Comparison of ENCODE assay signal across 16 cellular contexts in the genomic region with DNA sequence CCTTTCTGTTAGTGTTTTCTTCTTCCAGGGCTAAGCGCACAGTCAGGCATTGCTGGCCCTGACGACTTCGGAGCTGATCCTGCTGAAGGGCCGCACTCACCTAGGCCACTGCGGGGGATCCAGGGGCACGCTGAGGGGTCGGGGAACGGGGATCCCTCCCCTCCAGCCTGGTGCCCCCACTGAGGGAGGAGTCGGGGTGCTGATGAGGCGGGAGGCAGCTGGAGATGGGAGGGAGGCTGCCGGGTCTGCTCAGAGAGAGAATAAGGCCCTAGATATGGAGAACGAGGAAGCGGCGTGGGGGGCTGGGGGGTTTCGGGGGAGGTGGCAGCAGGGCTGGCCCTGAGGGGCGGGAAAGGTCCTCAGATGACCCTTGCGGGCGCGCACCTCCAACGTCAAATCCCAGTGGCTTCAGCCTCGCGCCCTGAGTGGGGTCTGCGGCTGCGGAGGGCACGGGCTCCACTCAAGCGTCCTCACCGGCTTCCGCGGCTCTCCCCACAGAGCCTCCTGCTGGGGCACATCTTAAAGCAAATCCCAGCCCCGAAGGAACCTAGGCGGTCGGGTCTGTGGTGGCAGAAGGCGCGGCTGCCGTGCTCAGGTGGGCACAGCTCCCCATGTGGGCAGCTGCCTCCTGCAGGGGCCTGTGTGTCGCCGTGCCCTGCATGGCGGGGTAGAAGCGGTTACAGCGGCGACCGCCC. TPM values are rescaled to one million over a fixed set of nuclear protein-coding genes. Genes with fewer than 3 reads are reported as not detected.
A peak's percentile ranks its signal among the peaks of the same experiment; 100 is the strongest.
DNase-seq lines count a peak whose midpoint lies in the region; ATAC-seq and TF ChIP-seq lines count a peak whose summit lies in the region.
"Had no signal": no experiment of that assay in that cellular context is flagged by ENCODE, and none has a peak within 500 bp of the region (broad histone marks: within the 10 kb centered on the region; RNA-seq: fewer than 3 reads in every experiment).

No MANE protein-coding gene starts in this region.

- TF ChIP-seq CTCF in OCI-LY1 (IDR thresholded peaks at IDR 0.05; ENCODE audit: low read length) (no peak), ascending aorta (IDR thresholded peaks at IDR 0.05) (no peak)

- H3K27ac ChIP-seq in BLaER1 (no peak overlapping the region), OCI-LY1 (ENCODE audit: low read depth, low read length, poor library complexity, severe bottlenecking) (peak overlapping the region; percentile 68), neuronal stem cell (replicated peaks; ENCODE audit: low read length) (no peak overlapping the region), ascending aorta (no peak overlapping the region)
- H3K27ac ChIP-seq: epithelial cell of prostate, RWPE1 had no signal

- H3K27ac Mint-ChIP-seq in activated T-helper 2 cell treated with anti-CD3 and anti-CD28 coated beads, Interferon-gamma antibody, Interleukin-2, Interleukin-4, amounts not matched to agents 10 μg/mL and 5 μg/mL and 100 μg/mL, durations not matched to agents 14 hours and 24 hours and 36 hours = no peak overlapping the region
- H3K27ac Mint-ChIP-seq: activated T-helper 1 cell treated with anti-CD3 and anti-CD28 coated beads, Interleukin-12 subunit alpha, Interleukin-12 subunit beta, Interleukin-2, Interleukin-4 antibody, amounts not matched to agents 30 ng/mL and 10 ng/mL and 1 ng/mL, durations not matched to agents 14 hours and 24 hours and 36 hours had no signal

- H3K4me2 ChIP-seq in BLaER1 = peak overlapping the region; percentile 76
- peak overlapping the region; percentile 8; the same call in 1 of the 2 replicates for H3K4me2 ChIP-seq in OCI-LY1 (ENCODE audit: low read length)
- H3K4me2 ChIP-seq in neuronal stem cell (ENCODE audit: insufficient read depth, low read length, poor library complexity, severe bottlenecking) = no peak overlapping the region

- H3K14ac ChIP-seq in neuronal stem cell (ENCODE audit: low read length) = peak overlapping the region; percentile 71

- H3K18ac ChIP-seq in neuronal stem cell (ENCODE audit: low read length) = peak overlapping the region; percentile 57

- H3K9me3 Mint-ChIP-seq in activated T-helper 2 cell treated with anti-CD3 and anti-CD28 coated beads, Interferon-gamma antibody, Interleukin-2, Interleukin-4, amounts not matched to agents 10 μg/mL and 5 μg/mL and 100 μg/mL, durations not matched to agents 14 hours and 24 hours and 36 hours = no peaks in the 10 kb centered on the region
- H3K9me3 Mint-ChIP-seq: activated T-helper 1 cell treated with anti-CD3 and anti-CD28 coated beads, Interleukin-12 subunit alpha, Interleukin-12 subunit beta, Interleukin-2, Interleukin-4 antibody, amounts not matched to agents 30 ng/mL and 10 ng/mL and 1 ng/mL, durations not matched to agents 14 hours and 24 hours and 36 hours had no signal

- DNase-seq in neuronal stem cell (ENCODE audit: low spot score) (no peak), Kasumi-1 (lab: John Stamatoyannopoulos, UW) (no peak), ascending aorta (ENCODE audit: low spot score in 2 of 2) (no peak)
- DNase-seq in activated T-helper 2 cell treated with anti-CD3 and anti-CD28 coated beads, Interferon-gamma antibody, Interleukin-2, Interleukin-4, amounts not matched to agents 10 μg/mL and 5 μg/mL and 100 μg/mL, durations not matched to agents 14 hours and 24 hours and 36 hours (ENCODE audit: low spot score) = no peak
- DNase-seq: activated CD4-positive, alpha-beta T cell treated with anti-CD3 and anti-CD28 coated beads for 4 hours had no signal

- H2BK12ac ChIP-seq in neuronal stem cell (ENCODE audit: low read length) = peak overlapping the region; percentile 22

- H3K9me3 ChIP-seq in BLaER1 = no peaks in the 10 kb centered on the region
- no peaks in the 10 kb centered on the region for H3K9me3 ChIP-seq in OCI-LY1 (ENCODE audit: low read length)
- no peaks in the 10 kb centered on the region for H3K9me3 ChIP-seq in neuronal stem cell (replicated peaks in 1 of 2; ENCODE audit: control insufficient read depth in 2 of 2, insufficient read depth in 1 of 2, low read depth in 1 of 2, low read length in 2 of 2)
- H3K9me3 ChIP-seq in ascending aorta = no peaks in the 10 kb centered on the region
- H3K9me3 ChIP-seq: adrenal gland had no signal

- H3K4ac ChIP-seq in neuronal stem cell (ENCODE audit: low read length) = no peak overlapping the region

- H4K91ac ChIP-seq in neuronal stem cell (ENCODE audit: low read depth, low read length, poor library complexity) = no peak overlapping the region

- ATAC-seq in esophagus mucosa (peak; percentile 23), GM19467 (IDR thresholded peaks at IDR 0.05; ENCODE audit: unreplicated experiment) (no peak)

- H3K4me1 Mint-ChIP-seq in activated T-helper 2 cell treated with anti-CD3 and anti-CD28 coated beads, Interferon-gamma antibody, Interleukin-2, Interleukin-4, amounts not matched to agents 10 μg/mL and 5 μg/mL and 100 μg/mL, durations not matched to agents 14 hours and 24 hours and 36 hours (ENCODE audit: low read depth) = no peaks in the 10 kb centered on the region

- H3K27me3 ChIP-seq in BLaER1 (no peaks in the 10 kb centered on the region), OCI-LY1 (ENCODE audit: insufficient read depth, low read length) (no peaks in the 10 kb centered on the region), neuronal stem cell (ENCODE audit: control insufficient read depth in 3 of 3, insufficient read depth in 3 of 3, low read depth in 1 of 3, low read length in 3 of 3) (no peaks in the 10 kb centered on the region), ascending aorta (no peaks in the 10 kb centered on the region)
- H3K27me3 ChIP-seq: adrenal gland had no signal

- no peak overlapping the region for H2BK15ac ChIP-seq in neuronal stem cell (ENCODE audit: low read length)

- intact Hi-C loops in activated T-helper 2 cell treated with anti-CD3 and anti-CD28 coated beads, Interferon-gamma antibody, Interleukin-2, Interleukin-4, amounts not matched to agents 10 μg/mL and 5 μg/mL and 100 μg/mL, durations not matched to agents 14 hours and 24 hours and 36 hours (cut with micrococcal nuclease) = no loop called here
- intact Hi-C loops in ascending aorta (cut with DNase I) = no loop called here

- no peaks in the 10 kb centered on the region for H3K36me3 ChIP-seq in BLaER1
- H3K36me3 ChIP-seq in OCI-LY1 (ENCODE audit: insufficient read depth, low read length) = no peaks in the 10 kb centered on the region
- H3K36me3 ChIP-seq in neuronal stem cell (replicated peaks in 1 of 2; ENCODE audit: control insufficient read depth in 2 of 2, insufficient read depth in 2 of 2, low read length in 2 of 2) = no peaks in the 10 kb centered on the region
- no peaks in the 10 kb centered on the region for H3K36me3 ChIP-seq in ascending aorta
- H3K36me3 ChIP-seq: adrenal gland had no signal

- H3K4me1 ChIP-seq in BLaER1 (peaks cover 38% of the 10 kb centered on the region), OCI-LY1 (ENCODE audit: insufficient read depth, low read length, severe bottlenecking) (peaks cover 27% of the 10 kb centered on the region), neuronal stem cell (ENCODE audit: control insufficient read depth in 2 of 2, insufficient read depth in 1 of 2, low read depth in 1 of 2, low read length in 2 of 2) (no peaks in the 10 kb centered on the region), ascending aorta (no peaks in the 10 kb centered on the region)
- H3K4me1 ChIP-seq: adrenal gland had no signal

- no peaks in the 10 kb centered on the region for H3K79me1 ChIP-seq in neuronal stem cell (ENCODE audit: low read depth, low read length)

- H3K79me2 ChIP-seq in OCI-LY1 (ENCODE audit: insufficient read depth, low read length) = no peaks in the 10 kb centered on the region

- no peak overlapping the region for H4K8ac ChIP-seq in neuronal stem cell (ENCODE audit: low read depth, low read length)

- H3K9me2 ChIP-seq in OCI-LY1 (ENCODE audit: low read depth, low read length) = no peaks in the 10 kb centered on the region

- no peaks in the 10 kb centered on the region for H3F3A ChIP-seq in OCI-LY1 (ENCODE audit: insufficient read depth, low read length)

- H3K4me3 Mint-ChIP-seq in activated T-helper 2 cell treated with anti-CD3 and anti-CD28 coated beads, Interferon-gamma antibody, Interleukin-2, Interleukin-4, amounts not matched to agents 10 μg/mL and 5 μg/mL and 100 μg/mL, durations not matched to agents 14 hours and 24 hours and 36 hours (ENCODE audit: low read depth) = no peak overlapping the region
- H3K4me3 Mint-ChIP-seq: activated T-helper 1 cell treated with anti-CD3 and anti-CD28 coated beads, Interleukin-12 subunit alpha, Interleukin-12 subunit beta, Interleukin-2, Interleukin-4 antibody, amounts not matched to agents 30 ng/mL and 10 ng/mL and 1 ng/mL, durations not matched to agents 14 hours and 24 hours and 36 hours had no signal

- no peak overlapping the region for H2AFZ ChIP-seq in OCI-LY1 (ENCODE audit: low read length)
- no peak overlapping the region for H2AFZ ChIP-seq in neuronal stem cell (ENCODE audit: low read length)

- H3K4me3 ChIP-seq in BLaER1 (peak overlapping the region; percentile 45), OCI-LY1 (ENCODE audit: low read depth, low read length, poor library complexity, severe bottlenecking) (peak overlapping the region; percentile 15), neuronal stem cell (ENCODE audit: low read length in 2 of 2) (no peak overlapping the region), ascending aorta (no peak overlapping the region)
- H3K4me3 ChIP-seq: adrenal gland had no signal

- no peak overlapping the region for H2BK120ac ChIP-seq in neuronal stem cell (ENCODE audit: low read depth, low read length)

- no peaks in the 10 kb centered on the region for H3K36me3 Mint-ChIP-seq in activated T-helper 2 cell treated with anti-CD3 and anti-CD28 coated beads, Interferon-gamma antibody, Interleukin-2, Interleukin-4, amounts not matched to agents 10 μg/mL and 5 μg/mL and 100 μg/mL, durations not matched to agents 14 hours and 24 hours and 36 hours (ENCODE audit: low read depth)

- H2AK5ac ChIP-seq in neuronal stem cell (ENCODE audit: low read depth, low read length) = peak overlapping the region; percentile 97

- WGBS in neuronal stem cell (ENCODE audit: extremely low coverage in 2 of 2, insufficient read length in 2 of 2, insufficient replicate concordance in 1 of 2), 2 donors = no CpG with 5 or more reads among the region's 42 CpGs

- H2BK5ac ChIP-seq in neuronal stem cell (ENCODE audit: low read length) = no peak overlapping the region

- H4K20me1 ChIP-seq in BLaER1 (no peaks in the 10 kb centered on the region), OCI-LY1 (ENCODE audit: insufficient read depth, low read length) (no peaks in the 10 kb centered on the region)

- H3K27me3 Mint-ChIP-seq in activated T-helper 2 cell treated with anti-CD3 and anti-CD28 coated beads, Interferon-gamma antibody, Interleukin-2, Interleukin-4, amounts not matched to agents 10 μg/mL and 5 μg/mL and 100 μg/mL, durations not matched to agents 14 hours and 24 hours and 36 hours (ENCODE audit: low read depth) = peaks cover 28% of the 10 kb centered on the region

- H3K23ac ChIP-seq in neuronal stem cell (ENCODE audit: low read depth, low read length, poor library complexity) = no peak overlapping the region

- H3K9ac ChIP-seq in BLaER1 (no peak overlapping the region), OCI-LY1 (ENCODE audit: low read length) (peak overlapping the region; percentile 26; the same call in 1 of the 2 replicates), neuronal stem cell (ENCODE audit: low read depth, low read length, poor library complexity) (no peak overlapping the region)

RNA-seq across cellular contexts. Expression of gene AGR3, which starts 30.9 kb away (rescaled TPM):
- not detected for total RNA-seq in esophagus mucosa
- polyA plus RNA-seq in neuronal stem cell (2013, experiment 1 of 2) = not detected
- polyA plus RNA-seq in neuronal stem cell (2013, experiment 2 of 2) = not detected
- total RNA-seq in activated T-helper 2 cell treated with anti-CD3 and anti-CD28 coated beads, Interferon-gamma antibody, Interleukin-2, Interleukin-4, amounts not matched to agents 10 μg/mL and 5 μg/mL and 100 μg/mL, durations not matched to agents 14 hours and 24 hours and 36 hours = not detected in 2 replicates
- total RNA-seq in ascending aorta = not detected
- total RNA-seq: activated T-helper 1 cell treated with anti-CD3 and anti-CD28 coated beads, Interleukin-12 subunit alpha, Interleukin-12 subunit beta, Interleukin-2, Interleukin-4 antibody, amounts not matched to agents 30 ng/mL and 10 ng/mL and 1 ng/mL, durations not matched to agents 14 hours and 24 hours and 36 hours; adrenal gland; glomerular endothelial cell; mesenteric fat pad; T-helper 2 cell treated with Interferon-gamma antibody and Interleukin-4, amounts not matched to agents 100 ng/mL and 5 ng/mL, for 36 hours had no signal
- polyA plus RNA-seq: adrenal gland had no signal

RNA-seq across cellular contexts. Expression of gene AGR2, which starts 46.1 kb away (rescaled TPM):
- total RNA-seq in esophagus mucosa (7.5 TPM), ascending aorta (not detected)
- polyA plus RNA-seq in neuronal stem cell (2013, experiment 1 of 2) = not detected
- not detected for polyA plus RNA-seq in neuronal stem cell (2013, experiment 2 of 2)
- not detected in 2 replicates for total RNA-seq in activated T-helper 2 cell treated with anti-CD3 and anti-CD28 coated beads, Interferon-gamma antibody, Interleukin-2, Interleukin-4, amounts not matched to agents 10 μg/mL and 5 μg/mL and 100 μg/mL, durations not matched to agents 14 hours and 24 hours and 36 hours
- total RNA-seq: activated T-helper 1 cell treated with anti-CD3 and anti-CD28 coated beads, Interleukin-12 subunit alpha, Interleukin-12 subunit beta, Interleukin-2, Interleukin-4 antibody, amounts not matched to agents 30 ng/mL and 10 ng/mL and 1 ng/mL, durations not matched to agents 14 hours and 24 hours and 36 hours; glomerular endothelial cell; T-helper 2 cell treated with Interferon-gamma antibody and Interleukin-4, amounts not matched to agents 100 ng/mL and 5 ng/mL, for 36 hours had no signal

Comparison
In these comparisons a context has a peak if more than half of its experiments do, and no peak if none do; other contexts are left out.
1. H3K4me3 ChIP-seq: peak in BLaER1 (single experiment) and OCI-LY1 (single experiment); none in neuronal stem cell (0 of 2) and ascending aorta (0 of 2).